19 cellular contexts compared by ENCODE assay signal in genomic region chr5:83562207-83562606, GRCh38.
DNase-seq lines count a peak whose midpoint lies in the region; ATAC-seq and TF ChIP-seq lines count a peak whose summit lies in the region.
"Had no signal": no experiment of that assay in that cellular context is flagged by ENCODE, and none has a peak within 500 bp of the region (broad histone marks: within the 10 kb centered on the region; RNA-seq: fewer than 3 reads in every experiment).

No MANE protein-coding gene starts in this region.

- H3K27ac ChIP-seq in SK-N-SH (ENCODE audit: low read depth in 2 of 2, low read length in 1 of 2) (peak overlapping the region; percentile 16 to 41; a peak in 3 of 4 replicates), dorsolateral prefrontal cortex (peak overlapping the region in 53 of 59 donors; percentile 21 to 90 (median 79)), right cardiac atrium (ENCODE audit: low read length) (no peak overlapping the region), stomach (peak overlapping the region in 3 of 5 donors; percentile 16 to 41 (median 23))
- H3K27ac ChIP-seq: foreskin keratinocyte had no signal

- H3K36me3 ChIP-seq in SK-N-SH (replicated peaks in 1 of 2; ENCODE audit: control insufficient read depth in 1 of 2, insufficient read depth in 2 of 2, low read length in 1 of 2) = peaks cover 56 to 92% of the 10 kb centered on the region in 2 experiments
- no peaks in the 10 kb centered on the region for H3K36me3 ChIP-seq in stomach

- no peaks in the 10 kb centered on the region for H4K20me1 ChIP-seq in SK-N-SH (ENCODE audit: insufficient read depth)

- TF ChIP-seq EP300 in SK-N-SH (IDR thresholded peaks at IDR 0.05; ENCODE audit: borderline replicate concordance in 1 of 2, low read depth in 1 of 2, low read length in 1 of 2) = no peak
- no peak for TF ChIP-seq EP300 in stomach (IDR thresholded peaks at IDR 0.05)

- H2AFZ ChIP-seq in SK-N-SH (ENCODE audit: low read depth) = no peak overlapping the region

- H3K9me2 ChIP-seq in SK-N-SH = no peaks in the 10 kb centered on the region

- no peak overlapping the region for H3K4me3 ChIP-seq in SK-N-SH (ENCODE audit: low read depth in 2 of 2, low read length in 1 of 2)
- peak overlapping the region in 14 of 59 donors; percentile 3 to 50 (median 32) for H3K4me3 ChIP-seq in dorsolateral prefrontal cortex
- no peak overlapping the region for H3K4me3 ChIP-seq in right cardiac atrium (ENCODE audit: low read length)
- no peak overlapping the region for H3K4me3 ChIP-seq in stomach

- intact Hi-C loops in dorsolateral prefrontal cortex (cut with DNase I) (loop anchor here (2.0 to 10.0 kb wide), 4 partner anchors 677 to 1210 kb away; no protein-coding TSS in a partner anchor), right cardiac atrium (cut with DNase I) (loop anchor here (5.0 to 10.0 kb wide), 4 partner anchors 917 to 1210 kb away; no protein-coding TSS in a partner anchor), stomach (cut with DNase I; ENCODE audit: low total_unique reads) (no loop called here)

- H3K9ac ChIP-seq in SK-N-SH = no peak overlapping the region

- peaks cover 26% of the 10 kb centered on the region; the same call in 1 of the 2 replicates for H3K79me2 ChIP-seq in SK-N-SH (ENCODE audit: insufficient read depth)

- H3K4me1 ChIP-seq in SK-N-SH (ENCODE audit: control insufficient read depth in 1 of 2, insufficient read depth in 2 of 2, low read depth in 1 of 2, low read length in 1 of 2) (peaks cover 7 to 9% of the 10 kb centered on the region in 2 experiments), right cardiac atrium (ENCODE audit: control insufficient read depth, insufficient read depth, low read length) (peaks cover 2% of the 10 kb centered on the region), stomach (peaks cover 7 to 41% (median 17%) of the 10 kb centered on the region in 4 donors)
- H3K4me1 ChIP-seq: foreskin keratinocyte had no signal

- H3K9me3 ChIP-seq in SK-N-SH = no peaks in the 10 kb centered on the region
- no peaks in the 10 kb centered on the region for H3K9me3 ChIP-seq in right cardiac atrium (ENCODE audit: control insufficient read depth, low read length)
- H3K9me3 ChIP-seq in stomach = no peaks in the 10 kb centered on the region

- H3K27me3 ChIP-seq in SK-N-SH (ENCODE audit: insufficient read depth) = no peaks in the 10 kb centered on the region
- H3K27me3 ChIP-seq in dorsolateral prefrontal cortex = no peaks in the 10 kb centered on the region
- no peaks in the 10 kb centered on the region for H3K27me3 ChIP-seq in right cardiac atrium (ENCODE audit: control insufficient read depth, insufficient read depth)
- H3K27me3 ChIP-seq in stomach = no peaks in the 10 kb centered on the region

- POLR2A ChIA-PET in SK-N-SH (lab: Yijun Ruan, JAX) = no interaction called here

- WGBS in SK-N-SH (ENCODE audit: low lambda C conversion rate) = 68% methylated on average over 1 of the region's 1 CpG
- 59% methylated on average over 1 of the region's 1 CpG for WGBS in right cardiac atrium
- WGBS in stomach, 5 donors = 46 to 77% (median 72%) methylated on average over 1 of the region's 1 CpG

- CTCF ChIA-PET in SK-N-SH (lab: Yijun Ruan, JAX) = interaction anchor here (1.2 to 8.6 kb wide), 10 partner anchors 9 to 1211 kb away, joined by 3 to 51 read pairs (median 7); partner anchors contain the start of gene VCAN

- peaks cover 38% of the 10 kb centered on the region for H3F3A ChIP-seq in SK-N-SH (replicated peaks; ENCODE audit: insufficient read depth)

- TF ChIP-seq RAD21 in SK-N-SH (IDR thresholded peaks at IDR 0.05; ENCODE audit: low read length) = no peak

- ATAC-seq in right cardiac atrium (peak; percentile 40 to 51), HG03045 (IDR thresholded peaks at IDR 0.05; ENCODE audit: unreplicated experiment) (no peak)
- ATAC-seq: foreskin keratinocyte, Panc1 had no signal

- TF ChIP-seq POLR2A in stomach (IDR thresholded peaks at IDR 0.05) = no peak

- DNase-seq in SK-N-SH = no peak
- DNase-seq in dorsolateral prefrontal cortex = no peak
- DNase-seq in right cardiac atrium = no peak
- no peak for DNase-seq in stomach
- no peak for DNase-seq in inferior parietal cortex (ENCODE audit: extremely low spot score)
- no peak for DNase-seq in SHP77 treated with DMSO at 0.1 percent for 48 hours (lab: John Stamatoyannopoulos, UW)
- no peak for DNase-seq in activated CD8-positive, alpha-beta memory T cell treated with anti-CD3 and anti-CD28 coated beads for 24 hours
- DNase-seq: activated CD4-positive, alpha-beta T cell treated with anti-CD3 and anti-CD28 coated beads, Interleukin-2, amount 50 U/mL, for 48 hours; activated effector memory CD4-positive, alpha-beta T cell treated with Interleukin-2 at 50 U/mL for 16 hours; EL; foreskin keratinocyte; Kasumi-1; NCI-H1105; NCI-H2081; retina; stimulated activated CD4-positive, alpha-beta T cell treated with anti-CD3 and anti-CD28 coated beads, Interleukin-15, amount 100 ng/mL, for 24 hours; stimulated activated CD8-positive, alpha-beta memory T cell treated with anti-CD3 and anti-CD28 coated beads, Interleukin-4, amount 100 ng/mL, for 48 hours had no signal

- no peak overlapping the region for H3K4me2 ChIP-seq in SK-N-SH

- TF ChIP-seq CTCF in SK-N-SH (IDR thresholded peaks at IDR 0.05) (no peak), dorsolateral prefrontal cortex (IDR thresholded peaks at IDR 0.05 in 54 of 56, conservative IDR thresholded peaks at IDR 0.05 in 2 of 56; ENCODE audit: low read depth in 1 of 56, partially characterized antibody in 56 of 56) (no peak), stomach (IDR thresholded peaks at IDR 0.05) (no peak)

TF ChIP-seq in SK-N-SH, 30 proteins besides CTCF, POLR2A, EP300 and RAD21:
- TF ChIP-seq FOSL2 (IDR thresholded peaks at IDR 0.05; ENCODE audit: borderline replicate concordance, low read depth) (peak; percentile 4; the same call in 1 of the 2 replicates), MAX (IDR thresholded peaks at IDR 0.05; ENCODE audit: low read depth) (no peak), CHD2 (IDR thresholded peaks at IDR 0.05; ENCODE audit: low read length, partially characterized antibody) (no peak)
